Comparison of ENCODE assay signal across 23 cellular contexts in the genomic region with DNA sequence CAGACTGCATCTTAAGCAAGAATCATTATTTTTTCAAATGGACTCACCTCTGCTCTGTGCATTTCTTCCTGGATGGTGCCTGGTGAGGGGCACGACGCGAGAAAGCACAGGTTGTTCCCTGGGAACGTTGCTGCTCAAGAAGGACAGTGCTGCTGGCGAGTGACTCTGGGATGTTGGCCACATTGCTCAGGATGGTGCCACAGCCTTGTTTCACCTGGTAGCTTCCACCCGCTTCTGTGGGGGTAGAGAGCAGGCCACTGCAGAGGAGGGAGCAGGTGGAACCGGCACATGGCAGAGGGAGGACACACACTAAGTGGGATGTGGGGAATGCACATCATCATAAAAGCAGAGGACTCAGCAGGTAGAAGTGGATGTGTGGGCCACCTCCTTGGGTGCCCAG.
DNase-seq lines count a peak whose midpoint lies in the region; TF ChIP-seq lines count a peak whose summit lies in the region.
"Had no signal": no experiment of that assay in that cellular context is flagged by ENCODE, and none has a peak within 500 bp of the region (broad histone marks: within the 10 kb centered on the region; RNA-seq: fewer than 3 reads in every experiment).

No MANE protein-coding gene starts in this region.

- in situ Hi-C loops in G401 (cut with HindIII; ENCODE audit: low sequenced_read_pairs), result no loop called here

- DNase-seq in G401 (ENCODE audit: low spot score), result peak; percentile 37
- peak; percentile 14 for DNase-seq in cerebellar cortex (ENCODE audit: low spot score)
- DNase-seq in neuronal stem cell (ENCODE audit: low spot score), result no peak
- peak; percentile 20 for DNase-seq in ureter (ENCODE audit: low spot score)
- DNase-seq in CD14-positive monocyte (ENCODE audit: low spot score), result no peak
- no peak for DNase-seq in mesenchymal stem cell
- no peak for DNase-seq in A673 (ENCODE audit: low spot score)
- DNase-seq: 8988T; AML-193; CD4-positive, alpha-beta memory T cell; CD4-positive, CD25-positive, alpha-beta regulatory T cell; COR-L47; DMS 273 treated with DMSO at 0.1 percent for 48 hours; DMS153; DMS53; DMS79; DND-41; EL; GF-D8 had no signal

- POLR2A ChIA-PET in A673 (lab: Charles Lee; ENCODE audit: low non-redundant PET), result no interaction called here

- BruUV-seq in A673 (replicated peaks; lab: Mats Ljungman, UMichigan), result no TSS peak

- no peak overlapping the region for H2AFZ ChIP-seq in neuronal stem cell (ENCODE audit: low read length)
- no peak overlapping the region for H2AFZ ChIP-seq in mesenchymal stem cell (ENCODE audit: low read depth, low read length)

- no peak overlapping the region for H3K23ac ChIP-seq in neuronal stem cell (ENCODE audit: low read depth, low read length, poor library complexity)
- no peak overlapping the region for H3K23ac ChIP-seq in mesenchymal stem cell (ENCODE audit: low read length in 2 of 2)

- H3K9ac ChIP-seq in neuronal stem cell (ENCODE audit: low read depth, low read length, poor library complexity) (no peak overlapping the region), mesenchymal stem cell (ENCODE audit: low read length) (no peak overlapping the region)
- H3K9ac ChIP-seq: BLaER1 treated with 17β-estradiol and CSF1 and Interleukin-3, amounts not matched to agents 10 nM and 100 nM had no signal

- H3K27me3 ChIP-seq in neuronal stem cell (ENCODE audit: control insufficient read depth in 3 of 3, insufficient read depth in 3 of 3, low read depth in 1 of 3, low read length in 3 of 3), result no peaks in the 10 kb centered on the region
- H3K27me3 ChIP-seq in mesenchymal stem cell (ENCODE audit: control insufficient read depth in 1 of 2, insufficient read depth in 1 of 2, low read length in 2 of 2), result no peaks in the 10 kb centered on the region
- H3K27me3 ChIP-seq in A673 (replicated peaks; ENCODE audit: insufficient read depth, low read depth, low read length, poor library complexity), result no peaks in the 10 kb centered on the region
- H3K27me3 ChIP-seq: BLaER1 treated with 17β-estradiol and CSF1 and Interleukin-3, amounts not matched to agents 10 nM and 100 nM had no signal

- TF ChIP-seq CTCF in CD14-positive monocyte (IDR thresholded peaks at IDR 0.05), result no peak
- TF ChIP-seq CTCF in A673 (conservative IDR thresholded peaks at IDR 0.05; ENCODE audit: low read depth, low read length), result no peak

- no peaks in the 10 kb centered on the region for H3K79me1 ChIP-seq in neuronal stem cell (ENCODE audit: low read depth, low read length)
- H3K79me1 ChIP-seq in mesenchymal stem cell (replicated peaks; ENCODE audit: low read length, poor library complexity, severe bottlenecking), result no peaks in the 10 kb centered on the region

- H4K91ac ChIP-seq in neuronal stem cell (ENCODE audit: low read depth, low read length, poor library complexity), result no peak overlapping the region
- H4K91ac ChIP-seq in mesenchymal stem cell (ENCODE audit: low read length), result no peak overlapping the region

- CTCF ChIA-PET in A673 (lab: Charles Lee), result no interaction called here

- no peaks in the 10 kb centered on the region for H3K4me1 Mint-ChIP-seq in CD14-positive monocyte
- H3K4me1 Mint-ChIP-seq: B cell; CD4-positive, alpha-beta memory T cell; CD4-positive, CD25-positive, alpha-beta regulatory T cell; CD8-positive, alpha-beta memory T cell had no signal

- H2BK12ac ChIP-seq in neuronal stem cell (ENCODE audit: low read length), result no peak overlapping the region
- H2BK12ac ChIP-seq in mesenchymal stem cell (ENCODE audit: low read length in 2 of 2), result no peak overlapping the region

- H3K18ac ChIP-seq in neuronal stem cell (ENCODE audit: low read length) (peak overlapping the region; percentile 70), mesenchymal stem cell (ENCODE audit: low read depth in 1 of 2, low read length in 2 of 2) (no peak overlapping the region)

- H4K8ac ChIP-seq in neuronal stem cell (ENCODE audit: low read depth, low read length) (no peak overlapping the region), mesenchymal stem cell (ENCODE audit: low read length) (no peak overlapping the region)

- H3K4me2 ChIP-seq in neuronal stem cell (ENCODE audit: insufficient read depth, low read length, poor library complexity, severe bottlenecking) (no peak overlapping the region), mesenchymal stem cell (ENCODE audit: low read length, poor library complexity, severe bottlenecking) (no peak overlapping the region)
- H3K4me2 ChIP-seq: BLaER1 treated with 17β-estradiol and CSF1 and Interleukin-3, amounts not matched to agents 10 nM and 100 nM had no signal

- H3K4me3 ChIP-seq in neuronal stem cell (ENCODE audit: low read length in 2 of 2), result no peak overlapping the region
- no peak overlapping the region for H3K4me3 ChIP-seq in mesenchymal stem cell (ENCODE audit: insufficient read depth in 1 of 2, low read depth in 1 of 2, low read length in 2 of 2)
- no peak overlapping the region for H3K4me3 ChIP-seq in A673 (ENCODE audit: low read depth, low read length, poor library complexity, severe bottlenecking)
- H3K4me3 ChIP-seq: BLaER1 treated with 17β-estradiol and CSF1 and Interleukin-3, amounts not matched to agents 10 nM and 100 nM had no signal

- H3K4ac ChIP-seq in neuronal stem cell (ENCODE audit: low read length) (no peak overlapping the region), mesenchymal stem cell (ENCODE audit: low read depth in 1 of 2, low read length in 2 of 2) (no peak overlapping the region)

- H3K9me3 Mint-ChIP-seq in CD14-positive monocyte, result peaks cover 0 to 4% (median under 1%) of the 10 kb centered on the region in 7 donors

- no peak overlapping the region for H3K14ac ChIP-seq in neuronal stem cell (ENCODE audit: low read length)
- no peak overlapping the region for H3K14ac ChIP-seq in mesenchymal stem cell (ENCODE audit: low read length in 2 of 2)

- H3K27ac Mint-ChIP-seq in CD14-positive monocyte, result no peak overlapping the region
- H3K27ac Mint-ChIP-seq: B cell; CD4-positive, alpha-beta memory T cell; CD4-positive, CD25-positive, alpha-beta regulatory T cell; CD8-positive, alpha-beta memory T cell had no signal

- H3K4me1 ChIP-seq in neuronal stem cell (ENCODE audit: control insufficient read depth in 2 of 2, insufficient read depth in 1 of 2, low read depth in 1 of 2, low read length in 2 of 2), result no peaks in the 10 kb centered on the region
- H3K4me1 ChIP-seq in mesenchymal stem cell (ENCODE audit: control insufficient read depth, insufficient read depth, low read depth, low read length), result no peaks in the 10 kb centered on the region
- H3K4me1 ChIP-seq in A673 (ENCODE audit: insufficient read depth, low read length, poor library complexity, severe bottlenecking), result no peaks in the 10 kb centered on the region

- H2AK5ac ChIP-seq in neuronal stem cell (ENCODE audit: low read depth, low read length) (no peak overlapping the region), mesenchymal stem cell (ENCODE audit: low read length, severe bottlenecking) (no peak overlapping the region)

- H3K27me3 Mint-ChIP-seq in CD14-positive monocyte (ENCODE audit: low read depth in 3 of 3), result peaks cover 0 to 8% (median 2%) of the 10 kb centered on the region in 3 donors
- H3K27me3 Mint-ChIP-seq: B cell; CD4-positive, CD25-positive, alpha-beta regulatory T cell; CD8-positive, alpha-beta memory T cell had no signal

- H3K36me3 ChIP-seq in neuronal stem cell (replicated peaks in 1 of 2; ENCODE audit: control insufficient read depth in 2 of 2, insufficient read depth in 2 of 2, low read length in 2 of 2), result no peaks in the 10 kb centered on the region
- H3K36me3 ChIP-seq in mesenchymal stem cell (ENCODE audit: control insufficient read depth in 1 of 2, insufficient read depth in 2 of 2, low read depth in 1 of 2, low read length in 2 of 2), result no peaks in the 10 kb centered on the region
- no peaks in the 10 kb centered on the region for H3K36me3 ChIP-seq in A673 (ENCODE audit: insufficient read depth, low read length, poor library complexity, severe bottlenecking)
- H3K36me3 ChIP-seq: BLaER1 treated with 17β-estradiol and CSF1 and Interleukin-3, amounts not matched to agents 10 nM and 100 nM had no signal

- H3K36me3 Mint-ChIP-seq in CD14-positive monocyte, result no peaks in the 10 kb centered on the region
- H3K36me3 Mint-ChIP-seq: CD4-positive, alpha-beta memory T cell; CD4-positive, CD25-positive, alpha-beta regulatory T cell; CD8-positive, alpha-beta memory T cell had no signal

- no peak overlapping the region for H3K4me3 Mint-ChIP-seq in CD14-positive monocyte
- H3K4me3 Mint-ChIP-seq: B cell; CD4-positive, alpha-beta memory T cell; CD4-positive, CD25-positive, alpha-beta regulatory T cell; CD8-positive, alpha-beta memory T cell had no signal

- no peak overlapping the region for H2BK120ac ChIP-seq in neuronal stem cell (ENCODE audit: low read depth, low read length)
- H2BK120ac ChIP-seq in mesenchymal stem cell (ENCODE audit: low read depth, low read length), result no peak overlapping the region

- H2BK5ac ChIP-seq in neuronal stem cell (ENCODE audit: low read length) (no peak overlapping the region), mesenchymal stem cell (ENCODE audit: low read depth, low read length, poor library complexity, severe bottlenecking) (no peak overlapping the region)

- H3K9me3 ChIP-seq in neuronal stem cell (replicated peaks in 1 of 2; ENCODE audit: control insufficient read depth in 2 of 2, insufficient read depth in 1 of 2, low read depth in 1 of 2, low read length in 2 of 2), result no peaks in the 10 kb centered on the region
- no peaks in the 10 kb centered on the region for H3K9me3 ChIP-seq in mesenchymal stem cell (ENCODE audit: control insufficient read depth, low read length)
- H3K9me3 ChIP-seq in A673 (ENCODE audit: low read depth, low read length, poor library complexity, severe bottlenecking), result no peaks in the 10 kb centered on the region

- H2BK15ac ChIP-seq in neuronal stem cell (ENCODE audit: low read length), result no peak overlapping the region
- no peak overlapping the region for H2BK15ac ChIP-seq in mesenchymal stem cell (ENCODE audit: low read depth, poor library complexity, severe bottlenecking)

- intact Hi-C loops in CD14-positive monocyte (cut with micrococcal nuclease) (no loop called here), A673 (cut with micrococcal nuclease; ENCODE audit: unreplicated experiment) (no loop called here)

- H3K27ac ChIP-seq in neuronal stem cell (replicated peaks; ENCODE audit: low read length), result no peak overlapping the region
- no peak overlapping the region for H3K27ac ChIP-seq in mesenchymal stem cell (ENCODE audit: low read length, poor library complexity, severe bottlenecking)
- H3K27ac ChIP-seq in A673 (ENCODE audit: low read depth, low read length, poor library complexity, severe bottlenecking), result no peak overlapping the region
- H3K27ac ChIP-seq: BLaER1 treated with 17β-estradiol and CSF1 and Interleukin-3, amounts not matched to agents 10 nM and 100 nM; C4-2B had no signal

- no CpG with 5 or more reads among the region's 7 CpGs for WGBS in neuronal stem cell (ENCODE audit: extremely low coverage in 2 of 2, insufficient read length in 2 of 2, insufficient replicate concordance in 1 of 2), 2 donors
- 89% methylated on average over 7 of the region's 7 CpGs for WGBS in mesenchymal stem cell

Comparison
In these comparisons a context has a peak if more than half of its experiments do, and no peak if none do; other contexts are left out.
1. DNase-seq: peak in G401 (single experiment), cerebellar cortex (single experiment) and ureter (single experiment); none in neuronal stem cell (single experiment), CD14-positive monocyte (single experiment), mesenchymal stem cell (single experiment) and A673 (single experiment).